ENCODE assay signal across 30 cellular contexts in the genomic region with DNA sequence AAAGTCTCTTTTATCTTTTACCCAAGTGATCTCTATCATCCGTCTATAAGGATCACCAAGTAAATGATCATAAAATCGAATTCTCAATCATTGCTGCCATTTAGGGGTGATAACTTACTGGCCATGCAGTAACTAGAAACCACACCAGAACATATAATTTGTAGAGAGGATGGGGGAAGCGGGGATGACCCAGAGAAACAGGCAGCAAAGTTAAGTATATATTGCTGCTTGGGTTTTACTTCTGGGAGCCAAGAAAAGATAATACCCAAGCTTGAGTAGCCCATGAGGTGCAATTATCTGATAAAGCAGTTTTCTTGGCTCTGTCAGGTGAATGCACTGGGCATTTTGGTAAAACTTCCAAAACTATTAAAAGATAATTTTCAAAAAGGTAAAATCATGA.
"Had no signal": no experiment of that assay in that cellular context is flagged by ENCODE, and none has a peak within 500 bp of the region (broad histone marks: within the 10 kb centered on the region; RNA-seq: fewer than 3 reads in every experiment).

No MANE protein-coding gene starts in this region.

- FAIRE-seq: bronchial epithelial cell, colon had no signal

- H3K36me3 ChIP-seq: ascending aorta, brain microvascular endothelial cell, esophagus muscularis mucosa, gastrocnemius medialis, heart left ventricle had no signal

- H3K27ac Mint-ChIP-seq: activated CD4-positive, alpha-beta memory T cell treated with anti-CD3 and anti-CD28 coated beads for 36 hours; activated CD4-positive, alpha-beta T cell treated with anti-CD3 and anti-CD28 coated beads for 36 hours; activated CD4-positive, alpha-beta T cell treated with anti-CD3 and anti-CD28 coated beads, Interleukin-2, amount 10 ng/mL, durations not matched to agents 24 days and 14 days; activated CD8-positive, alpha-beta memory T cell treated with anti-CD3 and anti-CD28 coated beads, Interleukin-2, amount 10 ng/mL, durations not matched to agents 7 days and 5 days; activated CD8-positive, alpha-beta T cell treated with anti-CD3 and anti-CD28 coated beads, Interleukin-2, amount 10 ng/mL, durations not matched to agents 7 days and 5 days; activated naive CD4-positive, alpha-beta T cell treated with anti-CD3 and anti-CD28 coated beads, Interleukin-2, amount 10 ng/mL, durations not matched to agents 7 days and 5 days; activated naive CD8-positive, alpha-beta T cell treated with anti-CD3 and anti-CD28 coated beads for 36 hours; activated T-helper 1 cell treated with anti-CD3 and anti-CD28 coated beads, Interleukin-12 subunit alpha, Interleukin-12 subunit beta, Interleukin-2, Interleukin-4 antibody, amounts not matched to agents 30 ng/mL and 10 ng/mL and 1 ng/mL, durations not matched to agents 14 hours and 24 hours and 36 hours; activated T-helper 2 cell treated with anti-CD3 and anti-CD28 coated beads, Interferon-gamma antibody, Interleukin-2, Interleukin-4, amounts not matched to agents 10 μg/mL and 5 μg/mL and 100 μg/mL, durations not matched to agents 14 hours and 24 hours and 36 hours had no signal

- H3K27me3 Mint-ChIP-seq: activated CD4-positive, alpha-beta memory T cell treated with anti-CD3 and anti-CD28 coated beads for 36 hours; activated CD4-positive, alpha-beta T cell treated with anti-CD3 and anti-CD28 coated beads for 36 hours; activated CD4-positive, alpha-beta T cell treated with anti-CD3 and anti-CD28 coated beads, Interleukin-2, amount 10 ng/mL, durations not matched to agents 24 days and 14 days; activated CD8-positive, alpha-beta memory T cell treated with anti-CD3 and anti-CD28 coated beads, Interleukin-2, amount 10 ng/mL, durations not matched to agents 7 days and 5 days; activated naive CD4-positive, alpha-beta T cell treated with anti-CD3 and anti-CD28 coated beads, Interleukin-2, amount 10 ng/mL, durations not matched to agents 7 days and 5 days; activated naive CD8-positive, alpha-beta T cell treated with anti-CD3 and anti-CD28 coated beads for 36 hours; effector memory CD8-positive, alpha-beta T cell had no signal

- H3K4me1 Mint-ChIP-seq: activated CD8-positive, alpha-beta memory T cell treated with anti-CD3 and anti-CD28 coated beads, Interleukin-2, amount 10 ng/mL, durations not matched to agents 7 days and 5 days had no signal

- H3K4me3 Mint-ChIP-seq: activated CD4-positive, alpha-beta memory T cell treated with anti-CD3 and anti-CD28 coated beads for 36 hours; activated CD4-positive, alpha-beta T cell treated with anti-CD3 and anti-CD28 coated beads for 36 hours; activated CD4-positive, alpha-beta T cell treated with anti-CD3 and anti-CD28 coated beads, Interleukin-2, amount 10 ng/mL, durations not matched to agents 24 days and 14 days; activated CD8-positive, alpha-beta memory T cell treated with anti-CD3 and anti-CD28 coated beads, Interleukin-2, amount 10 ng/mL, durations not matched to agents 7 days and 5 days; activated CD8-positive, alpha-beta T cell treated with anti-CD3 and anti-CD28 coated beads, Interleukin-2, amount 10 ng/mL, durations not matched to agents 7 days and 5 days; activated naive CD4-positive, alpha-beta T cell treated with anti-CD3 and anti-CD28 coated beads, Interleukin-2, amount 10 ng/mL, durations not matched to agents 7 days and 5 days; activated naive CD8-positive, alpha-beta T cell treated with anti-CD3 and anti-CD28 coated beads for 36 hours; activated T-helper 1 cell treated with anti-CD3 and anti-CD28 coated beads, Interleukin-12 subunit alpha, Interleukin-12 subunit beta, Interleukin-2, Interleukin-4 antibody, amounts not matched to agents 30 ng/mL and 10 ng/mL and 1 ng/mL, durations not matched to agents 14 hours and 24 hours and 36 hours; effector memory CD8-positive, alpha-beta T cell had no signal

- H3K27me3 ChIP-seq: ascending aorta, brain microvascular endothelial cell, esophagus muscularis mucosa, foreskin keratinocyte, gastrocnemius medialis, heart left ventricle had no signal

- H3K36me3 Mint-ChIP-seq: activated CD4-positive, alpha-beta memory T cell treated with anti-CD3 and anti-CD28 coated beads for 36 hours had no signal

- H3K4me1 ChIP-seq: esophagus muscularis mucosa, foreskin keratinocyte had no signal

- ATAC-seq: activated CD4-positive, alpha-beta T cell treated with anti-CD3 and anti-CD28 coated beads for 36 hours; activated CD8-positive, alpha-beta memory T cell treated with anti-CD3 and anti-CD28 coated beads, Interleukin-2, amount 10 ng/mL, durations not matched to agents 7 days and 5 days; activated CD8-positive, alpha-beta T cell treated with anti-CD3 and anti-CD28 coated beads, Interleukin-2, amount 10 ng/mL, durations not matched to agents 7 days and 5 days; effector memory CD8-positive, alpha-beta T cell; foreskin keratinocyte; gastrocnemius medialis; heart left ventricle had no signal

- H3K27ac ChIP-seq: ascending aorta, brain microvascular endothelial cell, esophagus muscularis mucosa, foreskin keratinocyte, gastrocnemius medialis, heart left ventricle had no signal

- H3K9me3 Mint-ChIP-seq: activated CD4-positive, alpha-beta memory T cell treated with anti-CD3 and anti-CD28 coated beads for 36 hours; activated CD4-positive, alpha-beta T cell treated with anti-CD3 and anti-CD28 coated beads, Interleukin-2, amount 10 ng/mL, durations not matched to agents 24 days and 14 days; activated naive CD4-positive, alpha-beta T cell treated with anti-CD3 and anti-CD28 coated beads, Interleukin-2, amount 10 ng/mL, durations not matched to agents 7 days and 5 days; activated naive CD8-positive, alpha-beta T cell treated with anti-CD3 and anti-CD28 coated beads for 36 hours; activated T-helper 1 cell treated with anti-CD3 and anti-CD28 coated beads, Interleukin-12 subunit alpha, Interleukin-12 subunit beta, Interleukin-2, Interleukin-4 antibody, amounts not matched to agents 30 ng/mL and 10 ng/mL and 1 ng/mL, durations not matched to agents 14 hours and 24 hours and 36 hours; activated T-helper 2 cell treated with anti-CD3 and anti-CD28 coated beads, Interferon-gamma antibody, Interleukin-2, Interleukin-4, amounts not matched to agents 10 μg/mL and 5 μg/mL and 100 μg/mL, durations not matched to agents 14 hours and 24 hours and 36 hours; effector memory CD8-positive, alpha-beta T cell had no signal

- H3K4me3 ChIP-seq: ascending aorta, esophagus muscularis mucosa, gastrocnemius medialis, heart left ventricle had no signal

- H3K9me3 ChIP-seq: ascending aorta, esophagus muscularis mucosa, gastrocnemius medialis, heart left ventricle had no signal

- DNase-seq: activated CD4-positive, alpha-beta memory T cell treated with anti-CD3 and anti-CD28 coated beads for 36 hours; activated CD4-positive, alpha-beta T cell treated with anti-CD3 and anti-CD28 coated beads for 36 hours; activated CD4-positive, alpha-beta T cell treated with anti-CD3 and anti-CD28 coated beads, Interleukin-2, amount 10 ng/mL, durations not matched to agents 24 days and 14 days; activated CD4-positive, CD25-positive, alpha-beta regulatory T cell; activated CD4-positive, CD25-positive, alpha-beta regulatory T cell treated with anti-CD3 and anti-CD28 coated beads, Interleukin-2, amount 50 U/mL, for 72 hours; activated CD8-positive, alpha-beta memory T cell treated with anti-CD3 and anti-CD28 coated beads, Interleukin-2, amount 10 ng/mL, durations not matched to agents 7 days and 5 days; activated CD8-positive, alpha-beta memory T cell treated with anti-CD3 and anti-CD28 coated beads, Interleukin-2, amount 50 U/mL, for 4 hours; activated CD8-positive, alpha-beta T cell treated with anti-CD3 and anti-CD28 coated beads, Interleukin-2, amount 10 ng/mL, durations not matched to agents 7 days and 5 days; activated effector memory CD4-positive, alpha-beta T cell treated with anti-CD3 and anti-CD28 coated beads, Interleukin-2, amount 50 U/mL, for 16 hours; activated naive CD4-positive, alpha-beta T cell treated with anti-CD3 and anti-CD28 coated beads, Interleukin-2, amount 10 ng/mL, durations not matched to agents 7 days and 5 days; activated naive CD8-positive, alpha-beta T cell treated with anti-CD3 and anti-CD28 coated beads for 36 hours; activated T-cell treated with anti-CD3 and anti-CD28 coated beads, Interleukin-2, amount 50 U/mL, for 1 hour; activated T-cell treated with anti-CD3 and anti-CD28 coated beads, Interleukin-2, amount 50 U/mL, for 48 hours; brain microvascular endothelial cell; cortex of kidney; dermis blood vessel endothelial cell; effector CD4-positive, alpha-beta T cell; effector memory CD8-positive, alpha-beta T cell; erythroblast; foreskin keratinocyte; gastrocnemius medialis; glutamatergic neuron; heart left ventricle; T-helper 2 cell had no signal
